1 cellular context compared by ENCODE assay signal in the genomic region with DNA sequence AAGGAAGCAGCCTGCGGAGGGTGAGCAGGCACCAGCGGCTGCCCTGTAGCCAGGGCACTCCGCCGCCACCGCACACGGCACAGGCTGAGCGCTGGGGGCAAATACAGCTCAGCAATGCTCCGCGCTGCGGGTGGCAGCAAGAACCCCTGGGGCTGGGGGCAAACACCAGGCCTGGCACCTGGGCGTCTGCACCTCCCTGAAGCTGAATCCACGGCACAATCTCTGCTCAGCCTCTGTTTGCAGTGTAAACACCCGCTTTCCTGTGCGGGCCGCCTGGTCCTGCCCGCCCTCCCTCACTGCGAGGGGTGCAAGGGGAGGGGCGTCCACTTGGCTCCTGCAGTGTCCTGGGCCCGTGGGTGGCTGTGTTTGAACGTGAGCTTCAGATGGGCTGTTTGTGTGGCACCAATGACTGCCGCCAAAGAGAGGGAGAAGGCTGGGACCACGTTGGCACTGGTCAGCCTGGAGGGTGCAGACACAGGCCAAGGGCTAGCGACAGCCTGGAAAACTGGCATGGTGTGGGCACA.
A peak's percentile ranks its signal among the peaks of the same experiment; 100 is the strongest.
TF ChIP-seq lines count a peak whose summit lies in the region.

No MANE protein-coding gene starts in this region.

TF ChIP-seq in HepG2, 621 proteins besides CTCF, POLR2A, EP300 and RAD21 (continued from another document and continues in another):
- TF ChIP-seq ZBTB38 (CRISPR knock-in tag; IDR thresholded peaks at IDR 0.05) (0 out of 2 replicates have a peak, but pooled peaks have one; percentile 73), KLF9 (CRISPR knock-in tag; IDR thresholded peaks at IDR 0.05; ENCODE audit: low read depth) (no peak), ARNT2 (CRISPR knock-in tag; IDR thresholded peaks at IDR 0.05; ENCODE audit: low read depth) (no peak), ZNF235 (CRISPR knock-in tag; IDR thresholded peaks at IDR 0.05; ENCODE audit: borderline replicate concordance) (no peak), MTA1 (CRISPR knock-in tag; IDR thresholded peaks at IDR 0.05; ENCODE audit: borderline replicate concordance) (peak; percentile 73; the same call in 1 of the 2 replicates), PRDM10 (CRISPR knock-in tag; IDR thresholded peaks at IDR 0.05; ENCODE audit: low read depth) (peak; percentile 50; the same call in 1 of the 2 replicates), ARNTL (CRISPR knock-in tag; IDR thresholded peaks at IDR 0.05) (no peak), MBNL3 (CRISPR knock-in tag; conservative IDR thresholded peaks at IDR 0.05) (no peak), DMAP1 (CRISPR knock-in tag; IDR thresholded peaks at IDR 0.05) (no peak), NR2C2 (CRISPR knock-in tag; IDR thresholded peaks at IDR 0.05; ENCODE audit: borderline replicate concordance) (no peak), RXRA (CRISPR knock-in tag; IDR thresholded peaks at IDR 0.05) (peak; percentile 61; the same call in 1 of the 2 replicates), AKAP8 (CRISPR knock-in tag; IDR thresholded peaks at IDR 0.05) (no peak), FOXP1 (IDR thresholded peaks at IDR 0.05) (no peak), FOXP1 (CRISPR knock-in tag; IDR thresholded peaks at IDR 0.05) (peak; percentile 69), ZBTB14 (CRISPR knock-in tag; IDR thresholded peaks at IDR 0.05) (no peak), CENPBD1 (CRISPR knock-in tag; IDR thresholded peaks at IDR 0.05; ENCODE audit: borderline replicate concordance, low read depth) (no peak), ZNF18 (CRISPR knock-in tag; IDR thresholded peaks at IDR 0.05; ENCODE audit: insufficient replicate concordance) (no peak), STAG1 (CRISPR knock-in tag; IDR thresholded peaks at IDR 0.05) (no peak), TBX3 (IDR thresholded peaks at IDR 0.05; ENCODE audit: borderline replicate concordance) (no peak), NFE2 (CRISPR knock-in tag; IDR thresholded peaks at IDR 0.05) (no peak), ZNF282 (IDR thresholded peaks at IDR 0.05; ENCODE audit: partially characterized antibody) (no peak), RARA (CRISPR knock-in tag; IDR thresholded peaks at IDR 0.05) (peak; percentile 54; the same call in 1 of the 2 replicates), ZNF260 (CRISPR knock-in tag; IDR thresholded peaks at IDR 0.05; ENCODE audit: borderline replicate concordance, low read depth) (no peak), ZNF781 (CRISPR knock-in tag; IDR thresholded peaks at IDR 0.05; ENCODE audit: borderline replicate concordance, not compliant biosample characterization) (peak; percentile 31), NCOA1 (CRISPR knock-in tag; IDR thresholded peaks at IDR 0.05) (no peak), MBD4 (IDR thresholded peaks at IDR 0.05; ENCODE audit: borderline replicate concordance, low read length) (no peak), HNF1B (CRISPR knock-in tag; IDR thresholded peaks at IDR 0.05) (peak; percentile 58; the same call in 1 of the 2 replicates), ZNF205 (CRISPR knock-in tag; IDR thresholded peaks at IDR 0.05) (no peak), GTF2F1 (IDR thresholded peaks at IDR 0.05; ENCODE audit: low read length) (no peak)
- TF ChIP-seq, protein P1, sequence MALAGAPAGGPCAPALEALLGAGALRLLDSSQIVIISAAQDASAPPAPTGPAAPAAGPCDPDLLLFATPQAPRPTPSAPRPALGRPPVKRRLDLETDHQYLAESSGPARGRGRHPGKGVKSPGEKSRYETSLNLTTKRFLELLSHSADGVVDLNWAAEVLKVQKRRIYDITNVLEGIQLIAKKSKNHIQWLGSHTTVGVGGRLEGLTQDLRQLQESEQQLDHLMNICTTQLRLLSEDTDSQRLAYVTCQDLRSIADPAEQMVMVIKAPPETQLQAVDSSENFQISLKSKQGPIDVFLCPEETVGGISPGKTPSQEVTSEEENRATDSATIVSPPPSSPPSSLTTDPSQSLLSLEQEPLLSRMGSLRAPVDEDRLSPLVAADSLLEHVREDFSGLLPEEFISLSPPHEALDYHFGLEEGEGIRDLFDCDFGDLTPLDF (CRISPR knock-in tag; IDR thresholded peaks at IDR 0.05) = no peak
- TF ChIP-seq, protein P2, sequence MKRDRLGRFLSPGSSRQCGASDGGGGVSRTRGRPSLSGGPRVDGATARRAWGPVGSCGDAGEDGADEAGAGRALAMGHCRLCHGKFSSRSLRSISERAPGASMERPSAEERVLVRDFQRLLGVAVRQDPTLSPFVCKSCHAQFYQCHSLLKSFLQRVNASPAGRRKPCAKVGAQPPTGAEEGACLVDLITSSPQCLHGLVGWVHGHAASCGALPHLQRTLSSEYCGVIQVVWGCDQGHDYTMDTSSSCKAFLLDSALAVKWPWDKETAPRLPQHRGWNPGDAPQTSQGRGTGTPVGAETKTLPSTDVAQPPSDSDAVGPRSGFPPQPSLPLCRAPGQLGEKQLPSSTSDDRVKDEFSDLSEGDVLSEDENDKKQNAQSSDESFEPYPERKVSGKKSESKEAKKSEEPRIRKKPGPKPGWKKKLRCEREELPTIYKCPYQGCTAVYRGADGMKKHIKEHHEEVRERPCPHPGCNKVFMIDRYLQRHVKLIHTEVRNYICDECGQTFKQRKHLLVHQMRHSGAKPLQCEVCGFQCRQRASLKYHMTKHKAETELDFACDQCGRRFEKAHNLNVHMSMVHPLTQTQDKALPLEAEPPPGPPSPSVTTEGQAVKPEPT (CRISPR knock-in tag; IDR thresholded peaks at IDR 0.05; ENCODE audit: low read depth) = no peak
- TF ChIP-seq, protein P3, sequence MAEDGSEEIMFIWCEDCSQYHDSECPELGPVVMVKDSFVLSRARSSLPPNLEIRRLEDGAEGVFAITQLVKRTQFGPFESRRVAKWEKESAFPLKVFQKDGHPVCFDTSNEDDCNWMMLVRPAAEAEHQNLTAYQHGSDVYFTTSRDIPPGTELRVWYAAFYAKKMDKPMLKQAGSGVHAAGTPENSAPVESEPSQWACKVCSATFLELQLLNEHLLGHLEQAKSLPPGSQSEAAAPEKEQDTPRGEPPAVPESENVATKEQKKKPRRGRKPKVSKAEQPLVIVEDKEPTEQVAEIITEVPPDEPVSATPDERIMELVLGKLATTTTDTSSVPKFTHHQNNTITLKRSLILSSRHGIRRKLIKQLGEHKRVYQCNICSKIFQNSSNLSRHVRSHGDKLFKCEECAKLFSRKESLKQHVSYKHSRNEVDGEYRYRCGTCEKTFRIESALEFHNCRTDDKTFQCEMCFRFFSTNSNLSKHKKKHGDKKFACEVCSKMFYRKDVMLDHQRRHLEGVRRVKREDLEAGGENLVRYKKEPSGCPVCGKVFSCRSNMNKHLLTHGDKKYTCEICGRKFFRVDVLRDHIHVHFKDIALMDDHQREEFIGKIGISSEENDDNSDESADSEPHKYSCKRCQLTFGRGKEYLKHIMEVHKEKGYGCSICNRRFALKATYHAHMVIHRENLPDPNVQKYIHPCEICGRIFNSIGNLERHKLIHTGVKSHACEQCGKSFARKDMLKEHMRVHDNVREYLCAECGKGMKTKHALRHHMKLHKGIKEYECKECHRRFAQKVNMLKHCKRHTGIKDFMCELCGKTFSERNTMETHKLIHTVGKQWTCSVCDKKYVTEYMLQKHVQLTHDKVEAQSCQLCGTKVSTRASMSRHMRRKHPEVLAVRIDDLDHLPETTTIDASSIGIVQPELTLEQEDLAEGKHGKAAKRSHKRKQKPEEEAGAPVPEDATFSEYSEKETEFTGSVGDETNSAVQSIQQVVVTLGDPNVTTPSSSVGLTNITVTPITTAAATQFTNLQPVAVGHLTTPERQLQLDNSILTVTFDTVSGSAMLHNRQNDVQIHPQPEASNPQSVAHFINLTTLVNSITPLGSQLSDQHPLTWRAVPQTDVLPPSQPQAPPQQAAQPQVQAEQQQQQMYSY (CRISPR knock-in tag; IDR thresholded peaks at IDR 0.05) = no peak
- TF ChIP-seq, protein P4, sequence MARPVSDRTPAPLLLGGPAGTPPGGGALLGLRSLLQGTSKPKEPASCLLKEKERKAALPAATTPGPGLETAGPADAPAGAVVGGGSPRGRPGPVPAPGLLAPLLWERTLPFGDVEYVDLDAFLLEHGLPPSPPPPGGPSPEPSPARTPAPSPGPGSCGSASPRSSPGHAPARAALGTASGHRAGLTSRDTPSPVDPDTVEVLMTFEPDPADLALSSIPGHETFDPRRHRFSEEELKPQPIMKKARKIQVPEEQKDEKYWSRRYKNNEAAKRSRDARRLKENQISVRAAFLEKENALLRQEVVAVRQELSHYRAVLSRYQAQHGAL (CRISPR knock-in tag; IDR thresholded peaks at IDR 0.05; ENCODE audit: not compliant biosample characterization) = no peak
- TF ChIP-seq, protein P5, sequence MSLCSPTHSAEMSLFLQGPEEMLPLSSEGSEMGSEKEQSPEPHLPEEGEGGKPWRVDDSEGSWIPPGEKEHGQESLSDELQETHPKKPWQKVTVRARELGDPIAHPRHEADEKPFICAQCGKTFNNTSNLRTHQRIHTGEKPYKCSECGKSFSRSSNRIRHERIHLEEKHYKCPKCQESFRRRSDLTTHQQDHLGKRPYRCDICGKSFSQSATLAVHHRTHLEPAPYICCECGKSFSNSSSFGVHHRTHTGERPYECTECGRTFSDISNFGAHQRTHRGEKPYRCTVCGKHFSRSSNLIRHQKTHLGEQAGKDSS (CRISPR knock-in tag; IDR thresholded peaks at IDR 0.05; ENCODE audit: borderline replicate concordance, low read depth) = no peak; the same call in 1 of the 2 replicates
- TF ChIP-seq, protein P6, sequence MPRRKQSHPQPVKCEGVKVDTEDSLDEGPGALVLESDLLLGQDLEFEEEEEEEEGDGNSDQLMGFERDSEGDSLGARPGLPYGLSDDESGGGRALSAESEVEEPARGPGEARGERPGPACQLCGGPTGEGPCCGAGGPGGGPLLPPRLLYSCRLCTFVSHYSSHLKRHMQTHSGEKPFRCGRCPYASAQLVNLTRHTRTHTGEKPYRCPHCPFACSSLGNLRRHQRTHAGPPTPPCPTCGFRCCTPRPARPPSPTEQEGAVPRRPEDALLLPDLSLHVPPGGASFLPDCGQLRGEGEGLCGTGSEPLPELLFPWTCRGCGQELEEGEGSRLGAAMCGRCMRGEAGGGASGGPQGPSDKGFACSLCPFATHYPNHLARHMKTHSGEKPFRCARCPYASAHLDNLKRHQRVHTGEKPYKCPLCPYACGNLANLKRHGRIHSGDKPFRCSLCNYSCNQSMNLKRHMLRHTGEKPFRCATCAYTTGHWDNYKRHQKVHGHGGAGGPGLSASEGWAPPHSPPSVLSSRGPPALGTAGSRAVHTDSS (CRISPR knock-in tag; conservative IDR thresholded peaks at IDR 0.05) = no peak
